1 cellular context compared by ENCODE assay signal in genomic region chr9:71876106-71876505, GRCh38.
TF ChIP-seq lines count a peak whose summit lies in the region.

No MANE protein-coding gene starts in this region.

TF ChIP-seq in GM23338, 12 proteins besides CTCF, POLR2A, EP300 and RAD21 (continued from another document):
- no peak for TF ChIP-seq ETS1 (IDR thresholded peaks at IDR 0.05)
- TF ChIP-seq EZH2phosphoT487 (IDR thresholded peaks at IDR 0.05; ENCODE audit: unreplicated experiment): no peak
- TF ChIP-seq POLR2AphosphoS5 (IDR thresholded peaks at IDR 0.05; ENCODE audit: low read depth): no peak
- no peak for TF ChIP-seq STAT1 (IDR thresholded peaks at IDR 0.05; ENCODE audit: unreplicated experiment)
- TF ChIP-seq ZNF462 (CRISPR knock-in tag; IDR thresholded peaks at IDR 0.05): no peak
- no peak for TF ChIP-seq ZNF331 (CRISPR knock-in tag; IDR thresholded peaks at IDR 0.05; ENCODE audit: low read depth)
- TF ChIP-seq JUNB (IDR thresholded peaks at IDR 0.05; ENCODE audit: unreplicated experiment): no peak
- no peak for TF ChIP-seq EZH2 (IDR thresholded peaks at IDR 0.05; ENCODE audit: low read depth, unreplicated experiment)
TF ChIP-seq in GM23338: peak in this region for 0.
